35 cellular contexts compared by ENCODE assay signal in the genomic region with DNA sequence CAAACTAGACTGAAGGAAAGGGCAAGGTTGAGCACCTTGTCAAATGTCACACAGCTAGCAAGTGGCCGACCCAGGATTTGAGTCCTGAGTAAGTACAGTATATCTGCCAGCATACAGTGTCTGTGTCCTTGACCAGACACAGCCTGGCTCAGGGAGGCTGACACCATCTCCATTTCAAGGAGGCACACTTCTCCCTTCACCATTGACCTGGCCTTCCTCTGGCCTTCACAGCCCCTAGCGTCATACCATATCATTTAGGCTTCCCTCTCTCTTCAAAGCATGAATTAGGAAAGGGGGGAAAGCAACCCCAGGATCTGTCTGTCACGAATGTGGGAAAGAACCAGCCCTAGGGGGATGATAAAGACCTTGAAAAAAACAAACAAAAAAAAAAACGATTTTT.
"Had no signal": no experiment of that assay in that cellular context is flagged by ENCODE, and none has a peak within 500 bp of the region (broad histone marks: within the 10 kb centered on the region; RNA-seq: fewer than 3 reads in every experiment).

No MANE protein-coding gene starts in this region.

- ATAC-seq: activated CD8-positive, alpha-beta T cell treated with anti-CD3 and anti-CD28 coated beads for 36 hours; activated T-cell treated with anti-CD3 and anti-CD28 coated beads, Interleukin-2, amount 50 U/mL, for 72 hours; activated T-helper 17 cell treated with anti-CD3 and anti-CD28 coated beads, Interleukin-2, amount 50 U/mL, for 72 hours; PC-3 had no signal

- H3K4me2 ChIP-seq: SK-N-SH had no signal

- H3K36me3 ChIP-seq: brain microvascular endothelial cell, Peyer's patch, SJSA1, WERI-Rb-1 had no signal

- H3K9me3 ChIP-seq: Peyer's patch, SJSA1, SK-N-SH had no signal

- H3K27ac ChIP-seq: brain microvascular endothelial cell, SJSA1, WERI-Rb-1 had no signal

- H3K27me3 ChIP-seq: brain microvascular endothelial cell, Peyer's patch, SJSA1 had no signal

- DNase-seq: activated CD4-positive, alpha-beta T cell treated with anti-CD3 and anti-CD28 coated beads for 1 hour; activated CD4-positive, alpha-beta T cell treated with anti-CD3 and anti-CD28 coated beads, Interleukin-2, amount 10 ng/mL, durations not matched to agents 24 days and 14 days; activated CD4-positive, alpha-beta T cell treated with anti-CD3 and anti-CD28 coated beads, Interleukin-2, amount 50 U/mL, for 4 hours; activated CD4-positive, CD25-positive, alpha-beta regulatory T cell; activated CD8-positive, alpha-beta T cell treated with anti-CD3 and anti-CD28 coated beads for 36 hours; activated effector memory CD4-positive, alpha-beta T cell treated with anti-CD3 and anti-CD28 coated beads, Interleukin-2, amount 50 U/mL, for 16 hours; activated naive CD4-positive, alpha-beta T cell; activated naive CD4-positive, alpha-beta T cell treated with anti-CD3 and anti-CD28 coated beads, Interleukin-2, amount 50 U/mL, for 16 hours; activated naive CD8-positive, alpha-beta T cell treated with anti-CD3 and anti-CD28 coated beads for 36 hours; activated T-cell treated with anti-CD3 and anti-CD28 coated beads, Interleukin-2, amount 50 U/mL, for 1 hour; activated T-cell treated with anti-CD3 and anti-CD28 coated beads, Interleukin-2, amount 50 U/mL, for 72 hours; amniotic stem cell; aorta; brain microvascular endothelial cell; Karpas-422; NCI-H1105 treated with DMSO at 0.1 percent for 48 hours; NCI-H1436; NCI-H1694; NCI-H1930; NCI-H2081 treated with DMSO at 0.1 percent for 48 hours; NCI-H510A; NCI-H526; NCI-H748 treated with DMSO at 0.1 percent for 48 hours; NK-92 treated with Interleukin-12 subunit alpha and Interleukin-12 subunit beta, amount 100 ng/mL, for 24 hours; PC-3; Peyer's patch; RPMI8226; SHP77 treated with DMSO at 0.1 percent for 48 hours; SK-N-SH; T-helper 1 cell; T-helper 2 cell; T-helper 9 cell; WERI-Rb-1 had no signal

- H3K4me3 ChIP-seq: Peyer's patch, SJSA1 had no signal

- H3K4me1 ChIP-seq: SJSA1 had no signal

- H3K9ac ChIP-seq: SK-N-SH had no signal
